In genomic region chr3:157618075-157618760, GRCh38 we compare ENCODE assay signal across 8 cellular contexts.
DNase-seq lines count a peak whose midpoint lies in the region; ATAC-seq, FAIRE-seq and TF ChIP-seq lines count a peak whose summit lies in the region.

No MANE protein-coding gene starts in this region.

- H3K36me3 ChIP-seq in hepatocyte (replicated peaks; ENCODE audit: insufficient read depth, low read depth) = no peaks in the 10 kb centered on the region
- no peaks in the 10 kb centered on the region for H3K36me3 ChIP-seq in small intestine (ENCODE audit: control insufficient read depth in 2 of 2, insufficient read depth in 2 of 2, low read length in 2 of 2)

- H4K20me1 ChIP-seq in hepatocyte (ENCODE audit: insufficient read depth, poor library complexity, severe bottlenecking) = no peaks in the 10 kb centered on the region

- FAIRE-seq in small intestine (lab: Jason Lieb, UNC) = no peak

- no peaks in the 10 kb centered on the region for H3K79me2 ChIP-seq in hepatocyte

- ATAC-seq in GM19438 (IDR thresholded peaks at IDR 0.05; ENCODE audit: low read depth, unreplicated experiment) (peak; percentile 77), HG03439 (IDR thresholded peaks at IDR 0.05; ENCODE audit: unreplicated experiment) (peak; percentile 54)

- H3K27ac ChIP-seq in hepatocyte (no peak overlapping the region), small intestine (ENCODE audit: low read depth in 1 of 2, low read length in 1 of 2) (no peak overlapping the region)

- DNase-seq in DMS53 treated with DMSO at 0.1 percent for 48 hours (lab: John Stamatoyannopoulos, UW; ENCODE audit: unreplicated experiment) (peak; percentile 62), NCI-H446 (lab: John Stamatoyannopoulos, UW) (peak; percentile 60 to 83), amniotic stem cell (lab: John Stamatoyannopoulos, UW) (peak; percentile 17), hepatocyte (ENCODE audit: low spot score) (peak; percentile 53), small intestine (peak; percentile 66)
- no peak for DNase-seq in stimulated activated CD4-positive, alpha-beta T cell treated with anti-CD3 and anti-CD28 coated beads, Interleukin-12 subunit alpha, Interleukin-12 subunit beta, amount 100 ng/mL, for 4 hours

- WGBS in hepatocyte (ENCODE audit: low lambda C conversion rate, missing lambda C conversion rate) = 29% methylated on average over 6 of the region's 6 CpGs
- WGBS in small intestine, 3 donors = 19 to 21% (median 21%) methylated on average over 6 of the region's 6 CpGs

- no peak overlapping the region for H3K4me2 ChIP-seq in hepatocyte

- H2AFZ ChIP-seq in hepatocyte = no peak overlapping the region

- H3K4me1 ChIP-seq in hepatocyte (ENCODE audit: insufficient read depth) (no peaks in the 10 kb centered on the region), small intestine (ENCODE audit: control insufficient read depth in 2 of 2, insufficient read depth in 1 of 2, low read depth in 1 of 2, low read length in 1 of 2) (no peaks in the 10 kb centered on the region)

- no peaks in the 10 kb centered on the region for H3K9me3 ChIP-seq in hepatocyte (ENCODE audit: low read depth)
- H3K9me3 ChIP-seq in small intestine (ENCODE audit: control insufficient read depth, low read depth) = no peaks in the 10 kb centered on the region

- H3K27me3 ChIP-seq in hepatocyte (no peaks in the 10 kb centered on the region), small intestine (ENCODE audit: control insufficient read depth in 2 of 2, insufficient read depth in 2 of 2, low read length in 2 of 2) (peaks cover 0 to 4% of the 10 kb centered on the region in 2 donors)

- H3K4me3 ChIP-seq in hepatocyte (no peak overlapping the region), small intestine (ENCODE audit: low read depth in 1 of 2, low read length in 2 of 2) (no peak overlapping the region)

- H3K9me2 ChIP-seq in hepatocyte (replicated peaks; ENCODE audit: insufficient read depth) = no peaks in the 10 kb centered on the region

- peak; percentile 76 for TF ChIP-seq CTCF in hepatocyte (IDR thresholded peaks at IDR 0.05; ENCODE audit: poor library complexity)
